ENCODE assay signal across 34 cellular contexts in the genomic region with DNA sequence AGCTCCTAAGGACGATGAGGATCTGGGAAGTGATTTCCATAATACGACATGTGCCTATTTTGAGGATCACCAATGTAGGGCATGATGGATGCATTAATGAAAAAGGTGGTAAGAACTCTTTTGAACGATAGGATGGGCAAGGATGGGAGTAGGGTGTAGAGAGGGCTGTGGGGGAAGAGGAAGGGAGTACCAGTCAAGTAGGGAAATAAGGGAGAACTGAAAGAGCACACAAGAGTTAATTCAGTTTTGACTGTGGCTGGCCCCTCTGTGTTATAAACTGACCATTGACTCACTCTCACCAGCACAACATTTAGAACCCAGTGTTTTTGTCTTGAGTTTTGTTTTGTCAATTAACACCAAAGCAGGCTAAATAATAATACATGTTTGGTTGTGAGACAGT. TPM values are rescaled to one million over a fixed set of nuclear protein-coding genes. Genes with fewer than 3 reads are reported as not detected.
"Had no signal": no experiment of that assay in that cellular context is flagged by ENCODE, and none has a peak within 500 bp of the region (broad histone marks: within the 10 kb centered on the region; RNA-seq: fewer than 3 reads in every experiment).

No MANE protein-coding gene starts in this region.

- H3K4me3 ChIP-seq: esophagus muscularis mucosa, heart right ventricle, pancreas, prostate gland, sigmoid colon, uterus had no signal

- FAIRE-seq: astrocyte, pancreas, small intestine had no signal

- H3K9me3 ChIP-seq: esophagus muscularis mucosa, heart right ventricle, pancreas, prostate gland, sigmoid colon, uterus had no signal

- H3K4me1 ChIP-seq: esophagus muscularis mucosa, pancreas, prostate gland, sigmoid colon, uterus had no signal

- H3K27ac ChIP-seq: brain microvascular endothelial cell, esophagus muscularis mucosa, heart right ventricle, pancreas, prostate gland, sigmoid colon, uterus had no signal

- ATAC-seq: activated T-cell treated with anti-CD3 and anti-CD28 coated beads, Interleukin-2, amount 50 U/mL, for 4 hours; activated T-helper 17 cell treated with anti-CD3 and anti-CD28 coated beads, Interleukin-2, amount 50 U/mL, for 72 hours; heart right ventricle; left cardiac atrium; left ventricle myocardium superior; pancreas; stimulated activated effector memory CD8-positive, alpha-beta T cell treated with anti-CD3 and anti-CD28 coated beads, Interleukin-12 subunit alpha, Interleukin-12 subunit beta, amount 100 ng/mL, for 72 hours; stimulated activated naive CD8-positive, alpha-beta T cell treated with anti-CD3 and anti-CD28 coated beads, Interleukin-15, amount 100 ng/mL, for 72 hours had no signal

- H3K27me3 ChIP-seq: brain microvascular endothelial cell, pancreas, uterus had no signal

- H3K36me3 ChIP-seq: brain microvascular endothelial cell, esophagus muscularis mucosa, heart right ventricle, pancreas, prostate gland, sigmoid colon, uterus had no signal

- DNase-seq: activated CD4-positive, alpha-beta memory T cell treated with anti-CD3 and anti-CD28 coated beads, Interleukin-2, amount 10 ng/mL, durations not matched to agents 7 days and 5 days; activated CD4-positive, alpha-beta T cell treated with anti-CD3 and anti-CD28 coated beads for 1 hour; activated CD4-positive, alpha-beta T cell treated with anti-CD3 and anti-CD28 coated beads, Interleukin-2, amount 10 ng/mL, durations not matched to agents 7 days and 5 days; activated CD8-positive, alpha-beta memory T cell treated with anti-CD3 and anti-CD28 coated beads, Interleukin-2, amount 50 U/mL, for 48 hours; activated gamma-delta T cell treated with Interleukin-2 at 50 U/mL for 16 hours; activated naive CD4-positive, alpha-beta T cell treated with anti-CD3 and anti-CD28 coated beads, Interleukin-2, amount 50 U/mL, for 16 hours; activated T-cell treated with anti-CD3 and anti-CD28 coated beads, Interleukin-2, amount 50 U/mL, for 4 hours; amniotic stem cell; brain microvascular endothelial cell; caudate nucleus; foreskin melanocyte; heart right ventricle; islet precursor cell; left cardiac atrium; left ventricle myocardium superior; naive B cell; nucleus accumbens; pancreas; retina; sigmoid colon; small intestine; stimulated activated CD4-positive, alpha-beta T cell treated with anti-CD3 and anti-CD28 coated beads, Interleukin-4, amount 100 ng/mL, for 24 hours; stimulated activated naive CD8-positive, alpha-beta T cell treated with anti-CD3 and anti-CD28 coated beads, Interleukin-15, amount 100 ng/mL, for 72 hours; substantia nigra; T1000; uterus had no signal

RNA-seq across cellular contexts. Expression of a gene that starts 33.0 kb away (rescaled TPM):
- total RNA-seq: activated CD4-positive, alpha-beta T cell treated with anti-CD3 and anti-CD28 coated beads, Interleukin-2, amount 10 ng/mL, durations not matched to agents 7 days and 5 days; activated T-cell treated with anti-CD3 and anti-CD28 coated beads, Interleukin-2, amount 50 U/mL, for 4 hours; astrocyte; glomerular endothelial cell; heart right ventricle; left cardiac atrium; left ventricle myocardium superior; lung microvascular endothelial cell; uterus had no signal
- polyA plus RNA-seq: neural cell had no signal
